Comparison of ENCODE assay signal across 14 cellular contexts in the genomic region with DNA sequence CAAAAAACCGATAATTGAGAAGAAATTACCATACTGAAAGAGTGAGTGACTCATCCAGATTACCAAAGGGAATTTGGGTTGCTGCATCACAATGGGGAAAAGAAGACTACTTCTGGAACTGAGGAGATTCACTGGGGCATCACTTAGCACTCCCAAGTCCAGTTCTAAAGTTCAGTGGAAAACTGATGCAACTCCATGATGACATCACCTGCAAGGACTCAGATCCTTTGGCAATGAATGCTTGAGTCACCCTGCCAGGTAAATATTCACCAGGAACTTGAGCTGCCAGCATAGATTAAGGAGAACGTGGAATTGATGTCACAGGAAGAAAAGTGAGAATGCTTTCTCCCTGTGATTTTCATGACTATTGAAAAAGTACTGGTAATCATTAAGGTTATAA. TPM values are rescaled to one million over a fixed set of nuclear protein-coding genes. Genes with fewer than 3 reads are reported as not detected.
A peak's percentile ranks its signal among the peaks of the same experiment; 100 is the strongest.
DNase-seq lines count a peak whose midpoint lies in the region; ATAC-seq, FAIRE-seq and TF ChIP-seq lines count a peak whose summit lies in the region.
"Had no signal": no experiment of that assay in that cellular context is flagged by ENCODE, and none has a peak within 500 bp of the region (broad histone marks: within the 10 kb centered on the region; RNA-seq: fewer than 3 reads in every experiment).

No MANE protein-coding gene starts in this region.

- TF ChIP-seq POLR2A in HCT116 (IDR thresholded peaks at IDR 0.05; ENCODE audit: borderline replicate concordance, extremely low read depth, insufficient read depth, insufficient read length), result no peak

- H3K27ac ChIP-seq in HCT116 (ENCODE audit: low read depth, low read length) (no peak overlapping the region), PC-3 (ENCODE audit: low read length) (peak overlapping the region; percentile 86), epithelial cell of prostate (peak overlapping the region; percentile 91), pancreas (no peak overlapping the region)

- H3K36me3 ChIP-seq in HCT116 (ENCODE audit: control insufficient read depth in 1 of 2, insufficient read depth in 2 of 2, low read length in 2 of 2) (no peaks in the 10 kb centered on the region), PC-3 (ENCODE audit: low read depth, low read length) (no peaks in the 10 kb centered on the region), pancreas (no peaks in the 10 kb centered on the region)

- H3K27me3 ChIP-seq in HCT116 (ENCODE audit: insufficient read depth, low read length) (no peaks in the 10 kb centered on the region), PC-3 (ENCODE audit: low read length) (no peaks in the 10 kb centered on the region), pancreas (no peaks in the 10 kb centered on the region)

- no TSS peak for BruUV-seq in HCT116 (replicated peaks; lab: Mats Ljungman, UMichigan)
- no TSS peak for BruUV-seq in PC-3 (replicated peaks; lab: Mats Ljungman, UMichigan)

- no peaks in the 10 kb centered on the region for H3K9me3 ChIP-seq in HCT116 (ENCODE audit: control insufficient read depth in 1 of 2, insufficient read depth in 1 of 2, low read depth in 1 of 2, low read length in 2 of 2)
- no peaks in the 10 kb centered on the region for H3K9me3 ChIP-seq in PC-3 (ENCODE audit: low read length)
- H3K9me3 ChIP-seq in pancreas, result no peaks in the 10 kb centered on the region

- H3K9ac ChIP-seq in HCT116 (ENCODE audit: low read length) (no peak overlapping the region), PC-3 (ENCODE audit: low read length) (peak overlapping the region; percentile 38)

- H3F3A ChIP-seq in PC-3 (ENCODE audit: low read length, unreplicated experiment), result peaks cover 4% of the 10 kb centered on the region

- POLR2A ChIA-PET in HCT116 (lab: Charles Lee), result interaction anchor here (1.1 kb wide), 1 partner anchor 32 kb away, joined by 3 read pairs; the partner anchor contains the start of gene SMIM10L2A
- POLR2A ChIA-PET in PC-3 (lab: Charles Lee; ENCODE audit: unreplicated experiment), result no interaction called here

- CTCF ChIA-PET in HCT116 (lab: Charles Lee) (no interaction called here), PC-3 (lab: Charles Lee) (no interaction called here)

- no peak overlapping the region for H2AFZ ChIP-seq in HCT116 (ENCODE audit: low read depth, low read length, poor library complexity, severe bottlenecking)
- no peak overlapping the region for H2AFZ ChIP-seq in PC-3 (ENCODE audit: low read length)

- FAIRE-seq in pancreas (lab: Jason Lieb, UNC), result no peak

- RAD21 ChIA-PET in HCT116 (lab: Charles Lee; ENCODE audit: low non-redundant PET in 1 of 2, low total read pairs in 2 of 2, uncharacterized antibody in 2 of 2, unreplicated experiment in 2 of 2), result no interaction called here

- peak overlapping the region; percentile 35; the same call in 1 of the 2 replicates for H3K4me2 ChIP-seq in HCT116 (ENCODE audit: low read length)
- H3K4me2 ChIP-seq in PC-3 (ENCODE audit: low read length), result peak overlapping the region; percentile 78

- H3K4me1 ChIP-seq in HCT116 (ENCODE audit: control insufficient read depth in 1 of 2, insufficient read depth in 2 of 2, low read length in 2 of 2) (peaks cover 0 to 8% of the 10 kb centered on the region in 2 experiments; a peak in 2 of 4 replicates), PC-3 (ENCODE audit: insufficient read depth, low read length) (peaks cover 24% of the 10 kb centered on the region), pancreas (no peaks in the 10 kb centered on the region)

- DNase-seq in HCT116 (ENCODE audit: low read depth, low spot score) (peak; percentile 75), PC-3 (peak; percentile 88), epithelial cell of prostate (ENCODE audit: low read depth, low spot score) (peak; percentile 67), pancreas (peak in 3 of 6 donors; percentile 11 to 51 (median 17)), NCI-H2107 (lab: John Stamatoyannopoulos, UW) (no peak), OCI-M2 (lab: John Stamatoyannopoulos, UW; ENCODE audit: unreplicated experiment) (no peak)
- DNase-seq: activated naive CD4-positive, alpha-beta T cell treated with Interleukin-2 at 50 U/mL for 16 hours; CD8-positive, alpha-beta T cell; hippocampal formation; mesenchymal stem cell; NCI-H1105; NCI-H446 had no signal

- H3K4me3 ChIP-seq in HCT116 (replicated peaks in 1 of 2; ENCODE audit: low read depth in 1 of 2, low read length in 2 of 2) (no peak overlapping the region), PC-3 (ENCODE audit: low read length) (peak overlapping the region; percentile 36; the same call in 1 of the 2 replicates), pancreas (no peak overlapping the region)

- ATAC-seq in HCT116 (no peak), PC-3 (peak; percentile 80), pancreas (peak; percentile 60 to 89 (median 67)), GM19452 (IDR thresholded peaks at IDR 0.05; ENCODE audit: unreplicated experiment) (no peak)
- ATAC-seq: CD8-positive, alpha-beta T cell; Right ventricle myocardium inferior had no signal

- H3K9me2 ChIP-seq in HCT116 (ENCODE audit: insufficient read depth) (no peaks in the 10 kb centered on the region), PC-3 (replicated peaks; ENCODE audit: low read length) (no peaks in the 10 kb centered on the region)

- TF ChIP-seq RAD21 in HCT116 (IDR thresholded peaks at IDR 0.05; ENCODE audit: low read depth), result no peak

- H3K79me2 ChIP-seq in HCT116 (ENCODE audit: insufficient read depth, low read length) (no peaks in the 10 kb centered on the region), PC-3 (ENCODE audit: low read length) (no peaks in the 10 kb centered on the region)

- no peak for TF ChIP-seq CTCF in HCT116 (IDR thresholded peaks at IDR 0.05 in 2 of 3, conservative IDR thresholded peaks at IDR 0.05 in 1 of 3; ENCODE audit: borderline replicate concordance in 1 of 3, insufficient read depth in 1 of 3, low read depth in 2 of 3, low read length in 2 of 3)
- TF ChIP-seq CTCF in PC-3 (conservative IDR thresholded peaks at IDR 0.05; ENCODE audit: low read depth, low read length), result no peak
- no peak for TF ChIP-seq CTCF in pancreas (IDR thresholded peaks at IDR 0.05)

- whole genome bisulfite sequencing in pancreas, 2 donors, result 18 to 37% methylated on average over 2 of the region's 2 CpGs

- intact Hi-C loops in HCT116 (cut with micrococcal nuclease) (no loop called here), PC-3 (cut with micrococcal nuclease) (no loop called here), pancreas (cut with DNase I) (no loop called here)

- H4K20me1 ChIP-seq in HCT116 (ENCODE audit: insufficient read depth) (no peaks in the 10 kb centered on the region), PC-3 (ENCODE audit: low read length) (no peaks in the 10 kb centered on the region)

TF ChIP-seq in HCT116, 20 proteins besides CTCF, POLR2A, EP300 and RAD21:
- TF ChIP-seq FOSL1 (IDR thresholded peaks at IDR 0.05; ENCODE audit: low read depth) (peak; percentile 63), SP1 (IDR thresholded peaks at IDR 0.05; ENCODE audit: low read depth) (peak; percentile 65), JUND (IDR thresholded peaks at IDR 0.05) (peak; percentile 72), TCF7L2 (IDR thresholded peaks at IDR 0.05; ENCODE audit: borderline replicate concordance, extremely low read depth, insufficient read depth, insufficient read length) (no peak), POLR2AphosphoS5 (IDR thresholded peaks at IDR 0.05; ENCODE audit: low read depth, low read length) (peak; percentile 25; the same call in 1 of the 2 replicates), CEBPB (IDR thresholded peaks at IDR 0.05; ENCODE audit: low read depth) (peak; percentile 95), EZH2 (IDR thresholded peaks at IDR 0.05) (no peak)
- TF ChIP-seq, protein P1, sequence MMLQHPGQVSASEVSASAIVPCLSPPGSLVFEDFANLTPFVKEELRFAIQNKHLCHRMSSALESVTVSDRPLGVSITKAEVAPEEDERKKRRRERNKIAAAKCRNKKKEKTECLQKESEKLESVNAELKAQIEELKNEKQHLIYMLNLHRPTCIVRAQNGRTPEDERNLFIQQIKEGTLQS (IDR thresholded peaks at IDR 0.05), result peak; percentile 91
TF ChIP-seq in HCT116: peak in this region for 6.

RNA-seq across cellular contexts. Expression of gene SMIM10L2A, which starts 32.0 kb away (rescaled TPM):
- total RNA-seq in HCT116 (2021; ENCODE audit: unreplicated experiment) (1.5 TPM), PC-3 (2014; rRNA removed) (0.73 and 1.4 TPM in 2 replicates), pancreas (1 to 10 TPM; 1.3 to 2.3 (median 1.6) TPM)
- 0.77 and 0.81 TPM in 2 replicates for polyA plus RNA-seq in HCT116 (2012)
- 1 to 10 TPM; 1.3 to 1.6 TPM for polyA plus RNA-seq in pancreas

RNA-seq across cellular contexts. Expression of gene ZNF449, which starts 45.1 kb away (rescaled TPM):
- 4.7 TPM for total RNA-seq in HCT116 (2021; ENCODE audit: unreplicated experiment)
- polyA plus RNA-seq in HCT116 (2012), result 1.00 and 1.5 TPM in 2 replicates
- 3.3 and 3.6 TPM in 2 replicates for total RNA-seq in PC-3 (2014; rRNA removed)
- 1 to 10 TPM; 2.4 to 5.7 (median 3.5) TPM for total RNA-seq in pancreas
- polyA plus RNA-seq in pancreas, result 1 to 10 TPM; 3.1 to 9.6 TPM

RNA-seq across cellular contexts. Expression of gene ZNF75D, which starts 45.8 kb away (rescaled TPM):
- 4.4 TPM for total RNA-seq in HCT116 (2021; ENCODE audit: unreplicated experiment)
- 2.9 and 3.1 TPM in 2 replicates for polyA plus RNA-seq in HCT116 (2012)
- 6.5 and 9.3 TPM in 2 replicates for total RNA-seq in PC-3 (2014; rRNA removed)
- total RNA-seq in pancreas, result 1 to 10 TPM; 4.4 to 6.4 (median 4.7) TPM
- polyA plus RNA-seq in pancreas, result 10 to 100 TPM in 1 of 2 donors, 1 to 10 TPM in 1; 8.1 to 10.3 TPM

Comparison
In these comparisons a context has a peak if more than half of its experiments do, and no peak if none do; other contexts are left out.
1. ATAC-seq: peak in PC-3 (single experiment) and pancreas (4 of 4); none in HCT116 (single experiment) and GM19452 (single experiment).
2. DNase-seq: peak in HCT116 (single experiment), PC-3 (single experiment) and epithelial cell of prostate (single experiment); none in NCI-H2107 (single experiment) and OCI-M2 (single experiment).
3. H3K27ac ChIP-seq: peak in PC-3 (single experiment) and epithelial cell of prostate (single experiment); none in HCT116 (single experiment) and pancreas (0 of 4).